8 cellular contexts compared by ENCODE assay signal in genomic region chr22:44684506-44685383, GRCh38. TPM values are rescaled to one million over a fixed set of nuclear protein-coding genes. Genes with fewer than 3 reads are reported as not detected.
DNase-seq lines count a peak whose midpoint lies in the region; ATAC-seq and TF ChIP-seq lines count a peak whose summit lies in the region.

No MANE protein-coding gene starts in this region.

- no peak for TF ChIP-seq POLR2A in erythroblast (IDR thresholded peaks at IDR 0.05; ENCODE audit: low read length)

- no peak overlapping the region for H3K4me3 ChIP-seq in OCI-LY7 (ENCODE audit: low read depth, low read length, poor library complexity, severe bottlenecking)

- no peak overlapping the region for H3K4me2 ChIP-seq in OCI-LY7 (ENCODE audit: low read length)

- peak; percentile 56 for ATAC-seq in GM19372 (IDR thresholded peaks at IDR 0.05; ENCODE audit: low read depth, unreplicated experiment)
- peak; percentile 88 to 90 for ATAC-seq in naive thymus-derived CD8-positive, alpha-beta T cell

- H3K27me3 Mint-ChIP-seq in naive thymus-derived CD8-positive, alpha-beta T cell, result no peaks in the 10 kb centered on the region

- peaks cover 5% of the 10 kb centered on the region for H3K4me1 ChIP-seq in OCI-LY7 (ENCODE audit: insufficient read depth, low read length, poor library complexity, severe bottlenecking)

- TF ChIP-seq CTCF in C4-2B (conservative IDR thresholded peaks at IDR 0.05), result peak; percentile 99
- peak; percentile 86 for TF ChIP-seq CTCF in OCI-LY7 (conservative IDR thresholded peaks at IDR 0.05; ENCODE audit: low read length)

- H4K20me1 ChIP-seq in OCI-LY7 (ENCODE audit: insufficient read depth, low read length), result no peaks in the 10 kb centered on the region

- DNase-seq in HS-5 (ENCODE audit: low read depth), result peak; percentile 86
- DNase-seq in OCI-LY7 (ENCODE audit: low spot score), result peak; percentile 71
- peak; percentile 68 for DNase-seq in activated T-cell treated with anti-CD3 and anti-CD28 coated beads for 4 hours
- peak; percentile 94 to 97 for DNase-seq in erythroblast (lab: John Stamatoyannopoulos, UW)
- peak; percentile 61 to 88 (median 79) for DNase-seq in naive thymus-derived CD8-positive, alpha-beta T cell
- DNase-seq in stimulated activated naive CD4-positive, alpha-beta T cell (lab: John Stamatoyannopoulos, UW), result peak; percentile 55 to 78 (median 70)

- no TSS peak for BruUV-seq in OCI-LY7 (replicated peaks; lab: Mats Ljungman, UMichigan)

- H3K36me3 Mint-ChIP-seq in naive thymus-derived CD8-positive, alpha-beta T cell, result peaks cover 0 to 5% (median 0%) of the 10 kb centered on the region in 3 donors

- H3K79me2 ChIP-seq in OCI-LY7 (ENCODE audit: insufficient read depth, low read depth, low read length), result no peaks in the 10 kb centered on the region

- POLR2A ChIA-PET in OCI-LY7 (lab: Charles Lee), result interaction anchor here (0.5 to 0.6 kb wide), 2 partner anchors 442 to 987 kb away, joined by 4 read pairs; partner anchors contain the start of gene ATXN10
- POLR2A ChIA-PET in naive thymus-derived CD8-positive, alpha-beta T cell (lab: Charles Lee), result interaction anchor here (0.6 to 1.9 kb wide), 8 partner anchors 9 to 504 kb away, joined by 3 to 14 read pairs (median 3); partner anchors contain the start of gene PARVG

- H3K9me3 ChIP-seq in OCI-LY7 (ENCODE audit: low read length), result no peaks in the 10 kb centered on the region

- no peaks in the 10 kb centered on the region for H3K9me3 Mint-ChIP-seq in naive thymus-derived CD8-positive, alpha-beta T cell

- intact Hi-C loops in OCI-LY7 (cut with micrococcal nuclease; ENCODE audit: unreplicated experiment), result no loop called here

- H3K27ac ChIP-seq in C4-2B, result peak overlapping the region; percentile 34
- no peak overlapping the region for H3K27ac ChIP-seq in OCI-LY7 (ENCODE audit: low read depth, low read length, poor library complexity, severe bottlenecking)

- H3K9me2 ChIP-seq in OCI-LY7 (ENCODE audit: insufficient read depth, low read length), result no peaks in the 10 kb centered on the region

- peak overlapping the region in 9 of 10 donors; percentile 67 to 92 (median 82) for H3K27ac Mint-ChIP-seq in naive thymus-derived CD8-positive, alpha-beta T cell

- no peak overlapping the region for H2AFZ ChIP-seq in OCI-LY7 (ENCODE audit: low read length)

- CTCF ChIA-PET in OCI-LY7 (lab: Charles Lee; ENCODE audit: unreplicated experiment), result interaction anchor here (0.6 kb wide), 2 partner anchors 245 to 981 kb away, joined by 5 to 6 read pairs; no protein-coding TSS in a partner anchor

- peaks cover 30 to 62% (median 51%) of the 10 kb centered on the region in 4 donors for H3K4me1 Mint-ChIP-seq in naive thymus-derived CD8-positive, alpha-beta T cell

- H3K4me3 Mint-ChIP-seq in naive thymus-derived CD8-positive, alpha-beta T cell, result peak overlapping the region; percentile 4 to 81 (median 51)

- no peaks in the 10 kb centered on the region for H3K36me3 ChIP-seq in OCI-LY7 (ENCODE audit: insufficient read depth, low read length)

RNA-seq across cellular contexts. Expression of gene PRR5, which starts 17.3 kb away (rescaled TPM):
- total RNA-seq in OCI-LY7 (2014; rRNA removed; shearing (Covaris generic)), result 0.19 and 0.44 TPM in 2 replicates
- 1.5 and 1.8 TPM in 2 replicates for total RNA-seq in OCI-LY7 (2022)
- 10 to 100 TPM; 85.3 to 86.3 TPM for total RNA-seq in naive thymus-derived CD8-positive, alpha-beta T cell
- 100 to 1,000 TPM in 1 of 3 donors, 10 to 100 TPM in 2; 75.2 to 107 (median 83.3) TPM for polyA plus RNA-seq in naive thymus-derived CD8-positive, alpha-beta T cell

Comparison
In these comparisons a context has a peak if more than half of its experiments do, and no peak if none do; other contexts are left out.
1. RNA of gene PRR5, which starts 17.3 kb away (total RNA-seq): 85.3 to 86.3 TPM in naive thymus-derived CD8-positive, alpha-beta T cell; 0.19 to 1.8 TPM in OCI-LY7; every median in the first group is over 10 times any median in the second.
2. Peak in every context shown above with its lines, with median percentiles within 50 percentile points of each other: DNase-seq.